In the genomic region with DNA sequence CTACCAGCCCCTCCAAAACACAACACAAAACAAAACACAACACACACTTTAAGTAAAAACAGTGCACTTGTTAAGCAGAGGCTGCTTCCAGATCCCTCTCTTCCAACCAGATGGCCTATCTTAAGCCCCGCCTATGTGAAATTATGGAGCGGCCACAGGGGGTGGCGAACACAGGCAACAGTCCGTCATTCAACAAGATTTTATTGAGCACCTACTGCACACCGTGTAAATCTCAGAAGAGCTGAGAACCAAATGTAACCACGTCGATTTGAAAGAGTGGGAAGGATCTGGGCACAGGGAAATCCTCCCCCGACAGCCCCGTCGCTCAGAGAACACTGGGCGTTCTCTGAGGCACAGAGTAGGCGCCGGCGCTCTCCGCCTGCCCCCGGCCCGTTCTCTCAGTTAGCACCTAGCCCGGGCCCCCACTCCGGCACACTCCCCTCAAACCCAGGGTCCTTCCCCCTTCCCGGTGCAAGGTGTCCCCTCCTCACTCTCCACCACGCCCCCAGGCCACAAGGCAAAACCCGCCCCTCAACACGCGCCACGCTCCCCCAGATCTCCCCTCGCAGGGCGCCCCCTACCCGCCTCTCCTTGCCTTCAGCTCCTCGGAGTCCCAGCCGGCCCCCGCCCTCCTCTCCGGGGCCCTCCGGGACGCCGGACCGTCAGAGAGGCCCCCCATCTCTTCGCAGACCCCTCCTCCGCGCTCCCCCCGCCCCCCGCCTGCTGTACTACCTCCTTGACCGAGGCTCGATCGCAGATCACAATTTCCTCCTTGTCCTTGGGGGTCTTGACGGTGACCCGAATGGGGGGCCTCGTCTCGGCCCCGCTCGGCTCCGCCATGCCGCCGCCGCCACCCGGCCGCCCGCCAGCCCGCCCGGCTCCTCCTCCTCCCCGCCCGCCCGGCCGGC, we compare ENCODE assay signal across 8 cellular contexts. TPM values are rescaled to one million over a fixed set of nuclear protein-coding genes. Genes with fewer than 3 reads are reported as not detected.
A peak's percentile ranks its signal among the peaks of the same experiment; 100 is the strongest.
DNase-seq lines count a peak whose midpoint lies in the region; ATAC-seq and TF ChIP-seq lines count a peak whose summit lies in the region.

No MANE protein-coding gene starts in this region.

- peaks cover 12% of the 10 kb centered on the region for H3K4me1 ChIP-seq in ectodermal cell (ENCODE audit: control insufficient read depth, insufficient read depth, low read length)

- peaks cover 40% of the 10 kb centered on the region for H3K4me1 Mint-ChIP-seq in CD4-positive, alpha-beta T cell (ENCODE audit: low read depth)
- peaks cover 22% of the 10 kb centered on the region for H3K4me1 Mint-ChIP-seq in activated CD8-positive, alpha-beta T cell treated with anti-CD3 and anti-CD28 coated beads for 36 hours (ENCODE audit: low read depth)
- peaks cover 23% of the 10 kb centered on the region for H3K4me1 Mint-ChIP-seq in memory B cell

- peak overlapping the region; percentile 82 for H3K27ac Mint-ChIP-seq in CD4-positive, alpha-beta T cell
- H3K27ac Mint-ChIP-seq in activated CD8-positive, alpha-beta T cell treated with anti-CD3 and anti-CD28 coated beads for 36 hours: peak overlapping the region; percentile 90
- H3K27ac Mint-ChIP-seq in memory B cell: peak overlapping the region; percentile 63

- no peaks in the 10 kb centered on the region for H3K27me3 ChIP-seq in CD4-positive, alpha-beta T cell (ENCODE audit: control insufficient read depth, insufficient read depth, low read length)
- H3K27me3 ChIP-seq in ectodermal cell (ENCODE audit: control insufficient read depth, insufficient read depth, low read length, poor library complexity, severe bottlenecking): no peaks in the 10 kb centered on the region

- 1% methylated on average over 51 to 53 of the region's 63 CpGs for WGBS in ectodermal cell, 2 experiments

- peak overlapping the region; percentile 29 for H3K27ac ChIP-seq in CD4-positive, alpha-beta T cell (ENCODE audit: low read depth, low read length)
- H3K27ac ChIP-seq in ectodermal cell (ENCODE audit: insufficient read depth, low read depth, low read length, poor library complexity, severe bottlenecking): peak overlapping the region; percentile 72

- peaks cover 38% of the 10 kb centered on the region for H3K36me3 Mint-ChIP-seq in CD4-positive, alpha-beta T cell (ENCODE audit: low read depth)
- H3K36me3 Mint-ChIP-seq in activated CD8-positive, alpha-beta T cell treated with anti-CD3 and anti-CD28 coated beads for 36 hours (ENCODE audit: low read depth): peaks cover 17% of the 10 kb centered on the region
- H3K36me3 Mint-ChIP-seq in memory B cell: peaks cover 12% of the 10 kb centered on the region

- CTCF ChIA-PET in CD4-positive, alpha-beta T cell (lab: Charles Lee): interaction anchor here (0.6 to 2.2 kb wide), 12 partner anchors 12 to 1315 kb away, joined by 3 to 16 read pairs (median 4); a partner anchor contains a TSS
- CTCF ChIA-PET in activated CD8-positive, alpha-beta T cell treated with anti-CD3 and anti-CD28 coated beads for 36 hours (lab: Charles Lee): interaction anchor here (1.0 to 3.3 kb wide), 7 partner anchors 8 to 122 kb away, joined by 3 to 16 read pairs (median 4); no protein-coding TSS in a partner anchor

- peaks cover 22% of the 10 kb centered on the region for H3K36me3 ChIP-seq in ectodermal cell (ENCODE audit: control insufficient read depth, insufficient read depth, low read length)

- H3K4me3 ChIP-seq in HFF-Myc (replicated peaks; ENCODE audit: low read depth, low read length) (peak overlapping the region; percentile 83), ectodermal cell (ENCODE audit: insufficient read depth, low read depth, low read length) (peak overlapping the region; percentile 100)

- POLR2A ChIA-PET in CD4-positive, alpha-beta T cell (lab: Charles Lee): interaction anchor here (0.5 to 1.3 kb wide), 3 partner anchors 119 to 230 kb away, joined by 3 to 4 read pairs (median 4); a partner anchor contains a TSS
- POLR2A ChIA-PET in activated CD8-positive, alpha-beta T cell treated with anti-CD3 and anti-CD28 coated beads for 36 hours (lab: Charles Lee): interaction anchor here (0.6 to 1.4 kb wide), 7 partner anchors 9 to 230 kb away, joined by 3 to 5 read pairs (median 4); a partner anchor contains a TSS

- no peaks in the 10 kb centered on the region for H3K27me3 Mint-ChIP-seq in CD4-positive, alpha-beta T cell
- no peaks in the 10 kb centered on the region for H3K27me3 Mint-ChIP-seq in activated CD8-positive, alpha-beta T cell treated with anti-CD3 and anti-CD28 coated beads for 36 hours
- no peaks in the 10 kb centered on the region for H3K27me3 Mint-ChIP-seq in memory B cell

- peak overlapping the region; percentile 95 for H3K4me3 Mint-ChIP-seq in CD4-positive, alpha-beta T cell
- H3K4me3 Mint-ChIP-seq in activated CD8-positive, alpha-beta T cell treated with anti-CD3 and anti-CD28 coated beads for 36 hours: peak overlapping the region; percentile 95
- peak overlapping the region; percentile 92 for H3K4me3 Mint-ChIP-seq in memory B cell

- ATAC-seq in CD4-positive, alpha-beta T cell (ENCODE audit: poor library complexity): peak; percentile 41
- peak; percentile 39 for ATAC-seq in activated CD8-positive, alpha-beta T cell treated with anti-CD3 and anti-CD28 coated beads for 36 hours
- ATAC-seq in memory B cell (ENCODE audit: low read depth): peak; percentile 33
- ATAC-seq in HG02610 (IDR thresholded peaks at IDR 0.05; ENCODE audit: unreplicated experiment): no peak

- H3K9me3 Mint-ChIP-seq in CD4-positive, alpha-beta T cell: no peaks in the 10 kb centered on the region
- H3K9me3 Mint-ChIP-seq in activated CD8-positive, alpha-beta T cell treated with anti-CD3 and anti-CD28 coated beads for 36 hours: no peaks in the 10 kb centered on the region
- no peaks in the 10 kb centered on the region for H3K9me3 Mint-ChIP-seq in memory B cell

- no peaks in the 10 kb centered on the region for H3K9me3 ChIP-seq in CD4-positive, alpha-beta T cell (ENCODE audit: control insufficient read depth, low read length)
- H3K9me3 ChIP-seq in ectodermal cell (ENCODE audit: control insufficient read depth, low read length): no peaks in the 10 kb centered on the region

- peak; percentile 28 for TF ChIP-seq CTCF in CD4-positive, alpha-beta T cell (IDR thresholded peaks at IDR 0.05)
- peak; percentile 20 for TF ChIP-seq CTCF in HFF-Myc (IDR thresholded peaks at IDR 0.05; ENCODE audit: low read depth, low read length, missing control alignments)
- TF ChIP-seq CTCF in activated CD8-positive, alpha-beta T cell treated with anti-CD3 and anti-CD28 coated beads for 36 hours (IDR thresholded peaks at IDR 0.05): peak; percentile 53

- intact Hi-C loops in CD4-positive, alpha-beta T cell (cut with DNase I, micrococcal nuclease): loop anchor here (1.0 to 10.0 kb wide), 7 partner anchors 31 to 778 kb away; a partner anchor contains a TSS
- intact Hi-C loops in activated CD8-positive, alpha-beta T cell treated with anti-CD3 and anti-CD28 coated beads for 36 hours (cut with micrococcal nuclease): no loop called here

- peak; percentile 43 to 73 (median 60) for DNase-seq in CD4-positive, alpha-beta T cell
- DNase-seq in HFF-Myc (ENCODE audit: extremely low read depth, low read depth) (peak; percentile 43), NCI-H69 (lab: John Stamatoyannopoulos, UW) (peak; percentile 82), memory B cell (ENCODE audit: low spot score in 2 of 2) (peak; percentile 49 to 66)
- DNase-seq in activated CD8-positive, alpha-beta T cell treated with anti-CD3 and anti-CD28 coated beads for 36 hours: peak; percentile 78
- peak; percentile 49 for DNase-seq in stimulated activated CD8-positive, alpha-beta memory T cell treated with anti-CD3 and anti-CD28 coated beads, Interleukin-12 subunit alpha, Interleukin-12 subunit beta, amount 100 ng/mL, for 1 hour (ENCODE audit: low read depth)

RNA-seq across cellular contexts. Expression of a gene that starts 0.5 kb away (rescaled TPM):
- 10 to 100 TPM; 10.6 to 11.9 TPM for total RNA-seq in CD4-positive, alpha-beta T cell
- 10 to 100 TPM; 36.9 to 39.8 TPM for total RNA-seq in activated CD8-positive, alpha-beta T cell treated with anti-CD3 and anti-CD28 coated beads for 36 hours
- polyA plus RNA-seq in ectodermal cell (2013, experiment 1 of 4): 95.8 TPM
- polyA plus RNA-seq in ectodermal cell (2013, experiment 2 of 4): 88.1 TPM
- 66.5 TPM for polyA plus RNA-seq in ectodermal cell (2013, experiment 3 of 4)
- polyA plus RNA-seq in ectodermal cell (2013, experiment 4 of 4): 76.3 TPM

RNA-seq across cellular contexts. Expression of a gene that starts 1.5 kb away (rescaled TPM):
- 1 to 10 TPM; 7.0 to 8.7 TPM for total RNA-seq in CD4-positive, alpha-beta T cell
- total RNA-seq in activated CD8-positive, alpha-beta T cell treated with anti-CD3 and anti-CD28 coated beads for 36 hours: 10 to 100 TPM; 48.9 to 49.4 TPM
- 89.9 TPM for polyA plus RNA-seq in ectodermal cell (2013, experiment 1 of 4)
- polyA plus RNA-seq in ectodermal cell (2013, experiment 2 of 4): 84.4 TPM
- 96.6 TPM for polyA plus RNA-seq in ectodermal cell (2013, experiment 3 of 4)
- 105 TPM for polyA plus RNA-seq in ectodermal cell (2013, experiment 4 of 4)

RNA-seq across cellular contexts. Expression of a gene that starts 7.8 kb away (rescaled TPM):
- total RNA-seq in CD4-positive, alpha-beta T cell: 1 to 10 TPM in 1 of 2 experiments, under 1 TPM in 1; 0.58 to 1.3 TPM
- under 1 TPM; 0.49 to 0.63 TPM for total RNA-seq in activated CD8-positive, alpha-beta T cell treated with anti-CD3 and anti-CD28 coated beads for 36 hours
- polyA plus RNA-seq in ectodermal cell (2013, experiment 1 of 4): 7.1 TPM
- 7.4 TPM for polyA plus RNA-seq in ectodermal cell (2013, experiment 2 of 4)
- 7.5 TPM for polyA plus RNA-seq in ectodermal cell (2013, experiment 3 of 4)
- polyA plus RNA-seq in ectodermal cell (2013, experiment 4 of 4): 6.5 TPM

RNA-seq across cellular contexts. Expression of a gene that starts 29.1 kb away (rescaled TPM):
- total RNA-seq in CD4-positive, alpha-beta T cell: under 1 TPM; 0.27 to 0.36 TPM
- under 1 TPM; 0.45 to 0.83 TPM for total RNA-seq in activated CD8-positive, alpha-beta T cell treated with anti-CD3 and anti-CD28 coated beads for 36 hours
- 85.4 TPM for polyA plus RNA-seq in ectodermal cell (2013, experiment 1 of 4)
- polyA plus RNA-seq in ectodermal cell (2013, experiment 2 of 4): 98.5 TPM
- polyA plus RNA-seq in ectodermal cell (2013, experiment 3 of 4): 84.4 TPM
- polyA plus RNA-seq in ectodermal cell (2013, experiment 4 of 4): 88.8 TPM

RNA-seq across cellular contexts. Expression of a gene that starts 32.4 kb away (rescaled TPM):
- 100 to 1,000 TPM; 223 to 225 TPM for total RNA-seq in CD4-positive, alpha-beta T cell
- 100 to 1,000 TPM; 148 to 150 TPM for total RNA-seq in activated CD8-positive, alpha-beta T cell treated with anti-CD3 and anti-CD28 coated beads for 36 hours
- polyA plus RNA-seq in ectodermal cell (2013, experiment 1 of 4): 291 TPM
- polyA plus RNA-seq in ectodermal cell (2013, experiment 2 of 4): 312 TPM
- 261 TPM for polyA plus RNA-seq in ectodermal cell (2013, experiment 3 of 4)
- polyA plus RNA-seq in ectodermal cell (2013, experiment 4 of 4): 314 TPM

Comparison
In these comparisons a context has a peak if more than half of its experiments do, and no peak if none do; other contexts are left out.
1. RNA of a gene that starts 1.5 kb away (total RNA-seq): 48.9 to 49.4 TPM in activated CD8-positive, alpha-beta T cell treated with anti-CD3 and anti-CD28 coated beads for 36 hours; 7.0 to 8.7 TPM in CD4-positive, alpha-beta T cell; every median in the first group is over 4 times any median in the second.
2. Peak in every context shown above with its lines, with median percentiles within 50 percentile points of each other: DNase-seq, H3K27ac Mint-ChIP-seq, H3K4me3 Mint-ChIP-seq and CTCF ChIP-seq.